Comparison of ENCODE assay signal across 8 cellular contexts in genomic region chr3:178671261-178672191, GRCh38.
DNase-seq lines count a peak whose midpoint lies in the region; ATAC-seq, FAIRE-seq and TF ChIP-seq lines count a peak whose summit lies in the region.
"Had no signal": no experiment of that assay in that cellular context is flagged by ENCODE, and none has a peak within 500 bp of the region (broad histone marks: within the 10 kb centered on the region; RNA-seq: fewer than 3 reads in every experiment).

No MANE protein-coding gene starts in this region.

- H3K9me3 ChIP-seq in GM12878 (replicated peaks; ENCODE audit: control insufficient read depth, insufficient read depth, low read length) (no peaks in the 10 kb centered on the region; the same call in 2 of the 3 replicates), pancreas (no peaks in the 10 kb centered on the region)

- H3K27ac ChIP-seq in GM12878 (ENCODE audit: control insufficient read depth, insufficient read depth) (peak overlapping the region; percentile 13; the same call in 1 of the 2 replicates), pancreas (no peak overlapping the region)

- 47% methylated on average over 4 of the region's 4 CpGs for WGBS in GM12878 (ENCODE audit: insufficient coverage, insufficient replicate concordance, low lambda C conversion rate, missing lambda C conversion rate)
- 31 to 33% methylated on average over 4 of the region's 4 CpGs for WGBS in pancreas, 2 donors

- TF ChIP-seq EP300 in GM12878 (IDR thresholded peaks at IDR 0.05; ENCODE audit: borderline replicate concordance in 1 of 2, control insufficient read depth in 1 of 2, low read depth in 2 of 2, low read length in 2 of 2), result no peak

- TF ChIP-seq CTCF in GM12878 (IDR thresholded peaks at IDR 0.05 in 2 of 3, conservative IDR thresholded peaks at IDR 0.05 in 1 of 3; ENCODE audit: control insufficient read depth in 2 of 3, extremely low read depth in 1 of 3, insufficient read depth in 1 of 3, low read depth in 3 of 3, low read length in 3 of 3), result no peak
- TF ChIP-seq CTCF in pancreas (IDR thresholded peaks at IDR 0.05), result no peak

- SMC1A ChIA-PET in GM12878 (lab: Charles Lee; ENCODE audit: uncharacterized antibody, unreplicated experiment), result interaction anchor here (1.0 kb wide), 1 partner anchor 8 kb away, joined by 3 read pairs; no protein-coding TSS in a partner anchor

- H3K4me3 ChIP-seq in GM12878 (no peak overlapping the region), pancreas (no peak overlapping the region)

- H3K36me3 ChIP-seq in GM12878 (ENCODE audit: control insufficient read depth in 2 of 2, insufficient read depth in 2 of 2, low read length in 1 of 2) (no peaks in the 10 kb centered on the region), pancreas (no peaks in the 10 kb centered on the region)

- FAIRE-seq in GM12878 (lab: Jason Lieb, UNC) (no peak), pancreas (lab: Jason Lieb, UNC) (no peak)
- FAIRE-seq: HTR-8/SVneo had no signal

- H3K27me3 ChIP-seq in GM12878 (replicated peaks in 1 of 2; ENCODE audit: control insufficient read depth in 2 of 2, insufficient read depth in 2 of 2, low read length in 1 of 2), result no peaks in the 10 kb centered on the region
- H3K27me3 ChIP-seq in pancreas, result no peaks in the 10 kb centered on the region

- peak overlapping the region; percentile 2; the same call in 1 of the 2 replicates for H3K4me2 ChIP-seq in GM12878 (ENCODE audit: control insufficient read depth, insufficient read depth)

- H4K20me1 ChIP-seq in GM12878 (ENCODE audit: control insufficient read depth, insufficient read depth), result no peaks in the 10 kb centered on the region

- TF ChIP-seq RAD21 in GM12878 (IDR thresholded peaks at IDR 0.05; ENCODE audit: insufficient read depth, low read depth, low read length), result no peak

- in situ Hi-C loops in GM12878 (cut with MboI), result no loop called here

- intact Hi-C loops in GM12878 (cut with micrococcal nuclease; ENCODE audit: unreplicated experiment), result loop anchor here (5.0 kb wide), 1 partner anchor 154 kb away; no protein-coding TSS in a partner anchor
- intact Hi-C loops in pancreas (cut with DNase I), result no loop called here

- no peak overlapping the region for H3K9ac ChIP-seq in GM12878 (ENCODE audit: control insufficient read depth, insufficient read depth, low read length)

- H2AFZ ChIP-seq in GM12878 (ENCODE audit: control insufficient read depth, low read depth, low read length), result no peak overlapping the region

- no TSS peak for BruUV-seq in GM12878 (replicated peaks; lab: Mats Ljungman, UMichigan)

- RAD21 ChIA-PET in GM12878 (lab: Charles Lee; ENCODE audit: unreplicated experiment), result no interaction called here

- no peak for TF ChIP-seq POLR2A in GM12878 (IDR thresholded peaks at IDR 0.05; ENCODE audit: low read depth, low read length)

- H3K4me1 ChIP-seq in GM12878 (ENCODE audit: control insufficient read depth, insufficient read depth, low read length), result peaks cover 32% of the 10 kb centered on the region
- peaks cover 0 to 6% (median 0%) of the 10 kb centered on the region in 3 donors for H3K4me1 ChIP-seq in pancreas

- ATAC-seq in GM19324 (IDR thresholded peaks at IDR 0.05; ENCODE audit: low FRiP score, unreplicated experiment) (peak; percentile 55), HG03060 (IDR thresholded peaks at IDR 0.05; ENCODE audit: low read depth, unreplicated experiment) (peak; percentile 52), GM12878 (peak; percentile 36), pancreas (peak in 3 of 4 donors; percentile 41 to 69 (median 60))

- no peak for DNase-seq in GM12878 (ENCODE audit: low read depth, low spot score)
- DNase-seq in pancreas, result no peak
- no peak for DNase-seq in NK-92 (lab: John Stamatoyannopoulos, UW; ENCODE audit: unreplicated experiment)
- no peak for DNase-seq in stimulated activated CD8-positive, alpha-beta memory T cell treated with anti-CD3 and anti-CD28 coated beads, Interleukin-4, amount 100 ng/mL, for 48 hours
- DNase-seq in activated CD4-positive, alpha-beta T cell treated with anti-CD3 and anti-CD28 coated beads, Interleukin-2, amount 50 U/mL, for 4 hours, result no peak

- H3K79me2 ChIP-seq in GM12878 (ENCODE audit: control insufficient read depth, insufficient read depth, low read length), result no peaks in the 10 kb centered on the region; the same call in 1 of the 2 replicates

- CTCF ChIA-PET in GM12878 (lab: Yijun Ruan, JAX), result no interaction called here

- POLR2A ChIA-PET in GM12878 (lab: Charles Lee), result no interaction called here

TF ChIP-seq in GM12878, 131 proteins besides CTCF, POLR2A, EP300 and RAD21 (continues in another document):
- TF ChIP-seq NFXL1 (IDR thresholded peaks at IDR 0.05; ENCODE audit: borderline replicate concordance), result no peak
- TF ChIP-seq BCLAF1 (IDR thresholded peaks at IDR 0.05), result no peak
- no peak for TF ChIP-seq SMC3 (IDR thresholded peaks at IDR 0.05; ENCODE audit: borderline replicate concordance, low read length)
- 0 out of 2 replicates have a peak, but pooled peaks have one; percentile 17 for TF ChIP-seq RUNX3 (IDR thresholded peaks at IDR 0.05; ENCODE audit: low read length)
- TF ChIP-seq RELA (IDR thresholded peaks at IDR 0.05; ENCODE audit: borderline replicate concordance, partially characterized antibody), result no peak
- no peak for TF ChIP-seq MEF2B (IDR thresholded peaks at IDR 0.05; ENCODE audit: partially characterized antibody, poor library complexity, severe bottlenecking)
- TF ChIP-seq TCF7 (IDR thresholded peaks at IDR 0.05; ENCODE audit: borderline replicate concordance), result no peak
- TF ChIP-seq, protein P1, sequence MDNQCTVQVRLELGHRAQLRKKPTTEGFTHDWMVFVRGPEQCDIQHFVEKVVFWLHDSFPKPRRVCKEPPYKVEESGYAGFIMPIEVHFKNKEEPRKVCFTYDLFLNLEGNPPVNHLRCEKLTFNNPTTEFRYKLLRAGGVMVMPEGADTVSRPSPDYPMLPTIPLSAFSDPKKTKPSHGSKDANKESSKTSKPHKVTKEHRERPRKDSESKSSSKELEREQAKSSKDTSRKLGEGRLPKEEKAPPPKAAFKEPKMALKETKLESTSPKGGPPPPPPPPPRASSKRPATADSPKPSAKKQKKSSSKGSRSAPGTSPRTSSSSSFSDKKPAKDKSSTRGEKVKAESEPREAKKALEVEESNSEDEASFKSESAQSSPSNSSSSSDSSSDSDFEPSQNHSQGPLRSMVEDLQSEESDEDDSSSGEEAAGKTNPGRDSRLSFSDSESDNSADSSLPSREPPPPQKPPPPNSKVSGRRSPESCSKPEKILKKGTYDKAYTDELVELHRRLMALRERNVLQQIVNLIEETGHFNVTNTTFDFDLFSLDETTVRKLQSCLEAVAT (IDR thresholded peaks at IDR 0.05), result no peak
- no peak for TF ChIP-seq ZZZ3 (IDR thresholded peaks at IDR 0.05; ENCODE audit: control insufficient read depth, insufficient read length, low read depth)
- no peak for TF ChIP-seq ZNF217 (IDR thresholded peaks at IDR 0.05)
- TF ChIP-seq KDM1A (IDR thresholded peaks at IDR 0.05; ENCODE audit: borderline replicate concordance), result no peak
- TF ChIP-seq BMI1 (IDR thresholded peaks at IDR 0.05; ENCODE audit: borderline replicate concordance), result 0 out of 2 replicates have a peak, but pooled peaks have one; percentile 22
- TF ChIP-seq TCF3 (IDR thresholded peaks at IDR 0.05; ENCODE audit: borderline replicate concordance, insufficient read depth, low read depth, low read length), result peak; percentile 35; the same call in 1 of the 2 replicates
- no peak for TF ChIP-seq EED (IDR thresholded peaks at IDR 0.05; ENCODE audit: low read depth)
- TF ChIP-seq STAT3 (IDR thresholded peaks at IDR 0.05; ENCODE audit: low read depth, low read length), result no peak
- TF ChIP-seq EGR1 (IDR thresholded peaks at IDR 0.05; ENCODE audit: borderline replicate concordance in 1 of 2, low read depth in 2 of 2, low read length in 2 of 2), result no peak
- TF ChIP-seq LARP7 (IDR thresholded peaks at IDR 0.05), result no peak
- no peak for TF ChIP-seq FOXM1 (IDR thresholded peaks at IDR 0.05; ENCODE audit: low read depth, low read length)
- TF ChIP-seq SIN3A (IDR thresholded peaks at IDR 0.05; ENCODE audit: low read depth, low read length), result no peak
- TF ChIP-seq, protein P2, sequence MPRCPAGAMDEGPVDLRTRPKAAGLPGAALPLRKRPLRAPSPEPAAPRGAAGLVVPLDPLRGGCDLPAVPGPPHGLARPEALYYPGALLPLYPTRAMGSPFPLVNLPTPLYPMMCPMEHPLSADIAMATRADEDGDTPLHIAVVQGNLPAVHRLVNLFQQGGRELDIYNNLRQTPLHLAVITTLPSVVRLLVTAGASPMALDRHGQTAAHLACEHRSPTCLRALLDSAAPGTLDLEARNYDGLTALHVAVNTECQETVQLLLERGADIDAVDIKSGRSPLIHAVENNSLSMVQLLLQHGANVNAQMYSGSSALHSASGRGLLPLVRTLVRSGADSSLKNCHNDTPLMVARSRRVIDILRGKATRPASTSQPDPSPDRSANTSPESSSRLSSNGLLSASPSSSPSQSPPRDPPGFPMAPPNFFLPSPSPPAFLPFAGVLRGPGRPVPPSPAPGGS (IDR thresholded peaks at IDR 0.05; ENCODE audit: borderline replicate concordance, insufficient read depth, low read depth, low read length, poor library complexity, severe bottlenecking), result no peak
- no peak for TF ChIP-seq SP1 (IDR thresholded peaks at IDR 0.05; ENCODE audit: low read depth, low read length)
- no peak for TF ChIP-seq CBX3 (IDR thresholded peaks at IDR 0.05; ENCODE audit: borderline replicate concordance, low read depth)
- TF ChIP-seq RFX5 (IDR thresholded peaks at IDR 0.05; ENCODE audit: low read depth, low read length), result no peak
